In genomic region chr11:77154381-77155081, GRCh38 we compare ENCODE assay signal across 16 cellular contexts. TPM values are rescaled to one million over a fixed set of nuclear protein-coding genes. Genes with fewer than 3 reads are reported as not detected.
DNase-seq lines count a peak whose midpoint lies in the region; ATAC-seq and TF ChIP-seq lines count a peak whose summit lies in the region.
"Had no signal": no experiment of that assay in that cellular context is flagged by ENCODE, and none has a peak within 500 bp of the region (broad histone marks: within the 10 kb centered on the region; RNA-seq: fewer than 3 reads in every experiment).

No MANE protein-coding gene starts in this region.

- no peaks in the 10 kb centered on the region for H3K9me2 ChIP-seq in GM23248 (ENCODE audit: insufficient read depth)

- H3K4me3 ChIP-seq in adrenal gland (no peak overlapping the region), GM23248 (no peak overlapping the region)
- H3K4me3 ChIP-seq: A549 had no signal

- intact Hi-C loops in adrenal gland (cut with DNase I) = no loop called here
- intact Hi-C loops in left colon (cut with DNase I, micrococcal nuclease) = no loop called here

- ATAC-seq in left colon (peak; percentile 64), foreskin keratinocyte (no peak)
- ATAC-seq: A549; activated CD8-positive, alpha-beta T cell treated with anti-CD3 and anti-CD28 coated beads, Interleukin-2, amount 10 ng/mL, durations not matched to agents 7 days and 5 days had no signal

- no peak overlapping the region for H3K4me2 ChIP-seq in GM23248 (ENCODE audit: unreplicated experiment)
- H3K4me2 ChIP-seq: A549 had no signal

- peak overlapping the region in 3 of 5 donors; percentile 30 to 78 (median 68) for H3K27ac ChIP-seq in adrenal gland
- no peak overlapping the region for H3K27ac ChIP-seq in substantia nigra (ENCODE audit: low read depth, low read length, poor library complexity, severe bottlenecking)
- H3K27ac ChIP-seq in GM23248 = no peak overlapping the region
- H3K27ac ChIP-seq in foreskin keratinocyte = no peak overlapping the region
- H3K27ac ChIP-seq: A549 had no signal

- no peaks in the 10 kb centered on the region for H3K79me2 ChIP-seq in GM23248 (ENCODE audit: insufficient read depth)

- H2AFZ ChIP-seq in GM23248 = no peak overlapping the region

- H3K27me3 ChIP-seq in adrenal gland (no peaks in the 10 kb centered on the region), GM23248 (replicated peaks; ENCODE audit: insufficient read depth) (no peaks in the 10 kb centered on the region), foreskin keratinocyte (peaks cover 21% of the 10 kb centered on the region)

- H4K20me1 ChIP-seq in GM23248 (ENCODE audit: insufficient read depth) = no peaks in the 10 kb centered on the region

- H3K9me3 ChIP-seq in adrenal gland (replicated peaks in 1 of 3) (no peaks in the 10 kb centered on the region), GM23248 (ENCODE audit: low read depth) (no peaks in the 10 kb centered on the region)
- H3K9me3 ChIP-seq: A549 had no signal

- TF ChIP-seq POLR2A in adrenal gland (IDR thresholded peaks at IDR 0.05) = no peak

- no peaks in the 10 kb centered on the region for H3F3A ChIP-seq in GM23248 (ENCODE audit: insufficient read depth)

- 13 to 36% (median 29%) methylated on average over 5 to 10 of the region's 10 CpGs for WGBS in adrenal gland, 4 donors
- WGBS in GM23248 (ENCODE audit: low coverage in 1 of 2, low lambda C conversion rate in 2 of 2, missing lambda C conversion rate in 2 of 2), 2 experiments = 55 to 78% methylated on average over 5 to 10 of the region's 10 CpGs

- DNase-seq in NCI-H345 (lab: John Stamatoyannopoulos, UW) (peak; percentile 26), NCI-H345 treated with DMSO at 0.1 percent for 48 hours (lab: John Stamatoyannopoulos, UW; ENCODE audit: unreplicated experiment) (no peak), adrenal gland (peak; percentile 56 to 81 (median 73)), left colon (peak in 1 of 2 donors; percentile 48), substantia nigra (lab: John Stamatoyannopoulos, UW) (peak in 45 of 49 donors; percentile 8 to 91 (median 65)), GM23248 (no peak), foreskin keratinocyte (no peak)
- no peak for DNase-seq in NK-92 treated with Interleukin-12 subunit alpha and Interleukin-12 subunit beta, amount 100 ng/mL, for 24 hours (lab: John Stamatoyannopoulos, UW)
- DNase-seq: activated CD8-positive, alpha-beta T cell treated with anti-CD3 and anti-CD28 coated beads, Interleukin-2, amount 10 ng/mL, durations not matched to agents 7 days and 5 days; glutamatergic neuron; mammary epithelial cell; retina; T-helper 2 cell had no signal

- H3K4me1 ChIP-seq in adrenal gland (replicated peaks in 1 of 2) (peaks cover 32 to 37% of the 10 kb centered on the region in 2 donors), GM23248 (ENCODE audit: insufficient read depth) (no peaks in the 10 kb centered on the region), foreskin keratinocyte (no peaks in the 10 kb centered on the region)
- H3K4me1 ChIP-seq: A549 had no signal

- no peak overlapping the region for H3K9ac ChIP-seq in GM23248

- TF ChIP-seq CTCF in adrenal gland (IDR thresholded peaks at IDR 0.05) = no peak
- TF ChIP-seq CTCF in foreskin keratinocyte (conservative IDR thresholded peaks at IDR 0.05) = no peak

- in situ Hi-C loops in GM23248 (cut with MboI) = no loop called here

- H3K36me3 ChIP-seq in adrenal gland (replicated peaks in 1 of 2) (peaks cover 0 to 15% of the 10 kb centered on the region in 2 donors), GM23248 (ENCODE audit: low read depth) (no peaks in the 10 kb centered on the region)

RNA-seq across cellular contexts. Expression of gene MYO7A, which starts 26.5 kb away (rescaled TPM):
- 100 to 1,000 TPM in 4 of 8 donors, 10 to 100 TPM in 4; 66.1 to 175 (median 102) TPM for total RNA-seq in adrenal gland
- polyA plus RNA-seq in adrenal gland = 100 to 1,000 TPM in 1 of 3 donors, 10 to 100 TPM in 2; 46.8 to 150 (median 67.2) TPM
- 1 to 10 TPM; 4.8 to 5.8 TPM for total RNA-seq in left colon
- not detected in 2 replicates for total RNA-seq in GM23248 (2014; rRNA removed; shearing (Covaris generic))
- polyA plus RNA-seq in GM23248 (2016; fragmentation: Nextera tagmentation; extraction: Ambion mirVana) = not detected in 2 replicates
- total RNA-seq in foreskin keratinocyte = 0.27 and 0.35 TPM in 2 replicates
- polyA plus RNA-seq in foreskin keratinocyte = 0.22 and 0.25 TPM in 2 replicates
- total RNA-seq: activated CD8-positive, alpha-beta T cell treated with anti-CD3 and anti-CD28 coated beads, Interleukin-2, amount 10 ng/mL, durations not matched to agents 7 days and 5 days had no signal

RNA-seq across cellular contexts. Expression of gene OMP, which starts 51.9 kb away (rescaled TPM):
- total RNA-seq in adrenal gland = under 1 TPM in 2 of 8 donors, not detected in 6; 0.50 to 0.92 TPM
- polyA plus RNA-seq in adrenal gland = 1 to 10 TPM in 1 of 3 donors, not detected in 2; 1.6 TPM
- 10 to 100 TPM in 1 of 2 donors, 1 to 10 TPM in 1; 7.1 to 11.9 TPM for total RNA-seq in left colon
- total RNA-seq in GM23248 (2014; rRNA removed; shearing (Covaris generic)) = not detected in 2 replicates
- not detected in 2 replicates for polyA plus RNA-seq in GM23248 (2016; fragmentation: Nextera tagmentation; extraction: Ambion mirVana)
- not detected in 2 replicates for total RNA-seq in foreskin keratinocyte
- not detected in 2 replicates for polyA plus RNA-seq in foreskin keratinocyte
- total RNA-seq: activated CD8-positive, alpha-beta T cell treated with anti-CD3 and anti-CD28 coated beads, Interleukin-2, amount 10 ng/mL, durations not matched to agents 7 days and 5 days; dermis microvascular lymphatic vessel endothelial cell; mammary epithelial cell; MCF 10A had no signal
- polyA plus RNA-seq: A549, mammary epithelial cell had no signal

Comparison
In these comparisons a context has a peak if more than half of its experiments do, and no peak if none do; other contexts are left out.
1. DNase-seq: peak in NCI-H345 (single experiment), adrenal gland (7 of 7) and substantia nigra (45 of 49); none in NCI-H345 treated with DMSO at 0.1 percent for 48 hours (single experiment), GM23248 (single experiment), NK-92 treated with Interleukin-12 subunit alpha and Interleukin-12 subunit beta, amount 100 ng/mL, for 24 hours (single experiment) and foreskin keratinocyte (0 of 2).
2. H3K27ac ChIP-seq: peak in adrenal gland (3 of 5); none in substantia nigra (single experiment), GM23248 (single experiment) and foreskin keratinocyte (single experiment).
3. RNA of gene MYO7A, which starts 26.5 kb away (total RNA-seq): 66.1 to 175 TPM in adrenal gland; 4.8 to 5.8 TPM in left colon, 0.27 to 0.35 TPM in foreskin keratinocyte and not detected in GM23248; every median in the first group is over 4 times any median in the second.